In genomic region chr13:39306639-39307589, GRCh38 we compare ENCODE assay signal across 13 cellular contexts.
A peak's percentile ranks its signal among the peaks of the same experiment; 100 is the strongest.
DNase-seq lines count a peak whose midpoint lies in the region; ATAC-seq and TF ChIP-seq lines count a peak whose summit lies in the region.
"Had no signal": no experiment of that assay in that cellular context is flagged by ENCODE, and none has a peak within 500 bp of the region (broad histone marks: within the 10 kb centered on the region; RNA-seq: fewer than 3 reads in every experiment).

No MANE protein-coding gene starts in this region.

- peak; percentile 39 to 73 for ATAC-seq in activated naive CD4-positive, alpha-beta T cell treated with anti-CD3 and anti-CD28 coated beads, Interleukin-2, amount 50 U/mL, for 72 hours
- ATAC-seq in HG02759 (IDR thresholded peaks at IDR 0.05; ENCODE audit: unreplicated experiment), result peak; percentile 93

- no peaks in the 10 kb centered on the region for H3K36me3 Mint-ChIP-seq in activated naive CD4-positive, alpha-beta T cell treated with anti-CD3 and anti-CD28 coated beads, Interleukin-2, amount 50 U/mL, for 72 hours
- no peaks in the 10 kb centered on the region for H3K36me3 Mint-ChIP-seq in activated naive CD4-positive, alpha-beta T cell treated with anti-CD3 and anti-CD28 coated beads, Interleukin-2, amount 10 ng/mL, durations not matched to agents 7 days and 5 days

- H3K9me3 Mint-ChIP-seq in activated naive CD4-positive, alpha-beta T cell treated with anti-CD3 and anti-CD28 coated beads, Interleukin-2, amount 50 U/mL, for 72 hours, result no peaks in the 10 kb centered on the region
- no peaks in the 10 kb centered on the region for H3K9me3 Mint-ChIP-seq in activated naive CD4-positive, alpha-beta T cell treated with anti-CD3 and anti-CD28 coated beads, Interleukin-2, amount 10 ng/mL, durations not matched to agents 7 days and 5 days

- no peak for TF ChIP-seq CTCF in coronary artery (IDR thresholded peaks at IDR 0.05)

- no peak for DNase-seq in activated naive CD4-positive, alpha-beta T cell treated with anti-CD3 and anti-CD28 coated beads, Interleukin-2, amount 50 U/mL, for 72 hours (ENCODE audit: low spot score in 2 of 2)
- DNase-seq in activated naive CD4-positive, alpha-beta T cell treated with anti-CD3 and anti-CD28 coated beads, Interleukin-2, amount 10 ng/mL, durations not matched to agents 7 days and 5 days, result no peak
- peak; percentile 52 for DNase-seq in NCI-H146 treated with DMSO at 0.1 percent for 48 hours (lab: John Stamatoyannopoulos, UW; ENCODE audit: unreplicated experiment)
- no peak for DNase-seq in coronary artery (ENCODE audit: low spot score)
- no peak for DNase-seq in NCI-H2081 treated with DMSO at 0.1 percent for 48 hours (lab: John Stamatoyannopoulos, UW)
- no peak for DNase-seq in midbrain (lab: John Stamatoyannopoulos, UW)
- no peak for DNase-seq in NAMALWA (ENCODE audit: low spot score)
- DNase-seq: caudate nucleus, GOT3, NCI-H2227 treated with DMSO at 0.1 percent for 48 hours had no signal

- no peak overlapping the region for H3K27ac ChIP-seq in coronary artery
- H3K27ac ChIP-seq: BLaER1, neutrophil had no signal

- H3K27me3 Mint-ChIP-seq in activated naive CD4-positive, alpha-beta T cell treated with anti-CD3 and anti-CD28 coated beads, Interleukin-2, amount 10 ng/mL, durations not matched to agents 7 days and 5 days, result no peaks in the 10 kb centered on the region

- H3K4me3 Mint-ChIP-seq in activated naive CD4-positive, alpha-beta T cell treated with anti-CD3 and anti-CD28 coated beads, Interleukin-2, amount 10 ng/mL, durations not matched to agents 7 days and 5 days, result no peak overlapping the region

- no peaks in the 10 kb centered on the region for H3K4me1 Mint-ChIP-seq in activated naive CD4-positive, alpha-beta T cell treated with anti-CD3 and anti-CD28 coated beads, Interleukin-2, amount 10 ng/mL, durations not matched to agents 7 days and 5 days

- CTCF ChIA-PET in activated naive CD4-positive, alpha-beta T cell treated with anti-CD3 and anti-CD28 coated beads, Interleukin-2, amount 10 ng/mL, durations not matched to agents 7 days and 5 days (lab: Charles Lee), result no interaction called here

- no peak overlapping the region for H3K27ac Mint-ChIP-seq in activated naive CD4-positive, alpha-beta T cell treated with anti-CD3 and anti-CD28 coated beads, Interleukin-2, amount 50 U/mL, for 72 hours
- no peak overlapping the region for H3K27ac Mint-ChIP-seq in activated naive CD4-positive, alpha-beta T cell treated with anti-CD3 and anti-CD28 coated beads, Interleukin-2, amount 10 ng/mL, durations not matched to agents 7 days and 5 days

- no peak overlapping the region for H3K4me3 ChIP-seq in coronary artery
- H3K4me3 ChIP-seq: BLaER1 had no signal
